Comparison of ENCODE assay signal across 25 cellular contexts in genomic region chr6:12327391-12327790, GRCh38. TPM values are rescaled to one million over a fixed set of nuclear protein-coding genes. Genes with fewer than 3 reads are reported as not detected.
DNase-seq lines count a peak whose midpoint lies in the region; ATAC-seq and TF ChIP-seq lines count a peak whose summit lies in the region.
"Had no signal": no experiment of that assay in that cellular context is flagged by ENCODE, and none has a peak within 500 bp of the region (broad histone marks: within the 10 kb centered on the region; RNA-seq: fewer than 3 reads in every experiment).

No MANE protein-coding gene starts in this region.

- no peak overlapping the region for H3K27ac Mint-ChIP-seq in Caco-2 (ENCODE audit: unreplicated experiment)
- no peak overlapping the region for H3K27ac Mint-ChIP-seq in naive thymus-derived CD8-positive, alpha-beta T cell
- H3K27ac Mint-ChIP-seq: activated CD8-positive, alpha-beta T cell treated with anti-CD3 and anti-CD28 coated beads for 36 hours; activated naive CD4-positive, alpha-beta T cell treated with anti-CD3 and anti-CD28 coated beads, Interleukin-2, amount 50 U/mL, for 24 hours; activated T-cell treated with anti-CD3 and anti-CD28 coated beads, Interleukin-2, amount 50 U/mL, for 24 hours; T-helper 2 cell treated with Interferon-gamma antibody and Interleukin-4, amounts not matched to agents 5 μg/mL and 100 μg/mL, for 36 hours had no signal

- H3K4me1 Mint-ChIP-seq in Caco-2 (ENCODE audit: low read depth, unreplicated experiment), result peaks cover 58% of the 10 kb centered on the region
- peaks cover 0 to 9% (median 4%) of the 10 kb centered on the region in 4 donors for H3K4me1 Mint-ChIP-seq in naive thymus-derived CD8-positive, alpha-beta T cell

- no peaks in the 10 kb centered on the region for H3K9me2 ChIP-seq in SK-N-SH

- H3K4me1 ChIP-seq in SK-N-SH (ENCODE audit: control insufficient read depth in 1 of 2, insufficient read depth in 2 of 2, low read depth in 1 of 2, low read length in 1 of 2) (peaks cover 0 to 19% of the 10 kb centered on the region in 2 experiments; a peak in 1 of 4 replicates), Caco-2 (peaks cover 55% of the 10 kb centered on the region)
- H3K4me1 ChIP-seq: gastroesophageal sphincter, psoas muscle had no signal

- no peak for TF ChIP-seq EP300 in SK-N-SH (IDR thresholded peaks at IDR 0.05; ENCODE audit: borderline replicate concordance in 1 of 2, low read depth in 1 of 2, low read length in 1 of 2)

- TF ChIP-seq CTCF in SK-N-SH (IDR thresholded peaks at IDR 0.05), result no peak
- no peak for TF ChIP-seq CTCF in fibroblast of the aortic adventitia (IDR thresholded peaks at IDR 0.05; ENCODE audit: insufficient read depth, low read length)
- TF ChIP-seq CTCF in Caco-2 (IDR thresholded peaks at IDR 0.05; ENCODE audit: insufficient read depth in 1 of 2, low read depth in 1 of 2, low read length in 1 of 2, severe bottlenecking in 1 of 2, unreplicated experiment in 1 of 2), result no peak

- H3K79me2 ChIP-seq in SK-N-SH (ENCODE audit: insufficient read depth), result no peaks in the 10 kb centered on the region

- intact Hi-C loops in Caco-2 (cut with micrococcal nuclease; ENCODE audit: unreplicated experiment) (no loop called here), cardiac septum (cut with DNase I) (no loop called here)

- H3K9me3 Mint-ChIP-seq in Caco-2 (ENCODE audit: unreplicated experiment), result peaks cover 3% of the 10 kb centered on the region
- H3K9me3 Mint-ChIP-seq in naive thymus-derived CD8-positive, alpha-beta T cell, result no peaks in the 10 kb centered on the region
- H3K9me3 Mint-ChIP-seq: activated CD8-positive, alpha-beta T cell treated with anti-CD3 and anti-CD28 coated beads for 36 hours; activated naive CD4-positive, alpha-beta T cell treated with anti-CD3 and anti-CD28 coated beads, Interleukin-2, amount 50 U/mL, for 24 hours; activated T-cell treated with anti-CD3 and anti-CD28 coated beads, Interleukin-2, amount 50 U/mL, for 24 hours; T-helper 2 cell treated with Interferon-gamma antibody and Interleukin-4, amounts not matched to agents 5 μg/mL and 100 μg/mL, for 36 hours had no signal

- H3K36me3 Mint-ChIP-seq in Caco-2 (ENCODE audit: insufficient read depth, unreplicated experiment), result peaks cover 27% of the 10 kb centered on the region
- no peaks in the 10 kb centered on the region for H3K36me3 Mint-ChIP-seq in naive thymus-derived CD8-positive, alpha-beta T cell

- CTCF ChIA-PET in SK-N-SH (lab: Yijun Ruan, JAX) (no interaction called here), Caco-2 (lab: Charles Lee) (no interaction called here)

- H3K4me3 ChIP-seq in SK-N-SH (ENCODE audit: low read depth in 2 of 2, low read length in 1 of 2) (no peak overlapping the region), fibroblast of the aortic adventitia (ENCODE audit: low read depth, low read length) (no peak overlapping the region), Caco-2 (ENCODE audit: low read depth, low read length) (no peak overlapping the region)
- H3K4me3 ChIP-seq: gastroesophageal sphincter, psoas muscle, spleen, upper lobe of left lung had no signal

- WGBS in SK-N-SH (ENCODE audit: low lambda C conversion rate), result 68% methylated on average over 2 of the region's 2 CpGs

- H3K9me3 ChIP-seq in SK-N-SH (no peaks in the 10 kb centered on the region), Caco-2 (peaks cover 3% of the 10 kb centered on the region; the same call in 1 of the 2 replicates)
- H3K9me3 ChIP-seq: gastroesophageal sphincter, psoas muscle, spleen, upper lobe of left lung had no signal

- H3K4me2 ChIP-seq in SK-N-SH, result no peak overlapping the region
- H3K4me2 ChIP-seq: KMS-11 had no signal

- no peak overlapping the region for H2AFZ ChIP-seq in SK-N-SH (ENCODE audit: low read depth)

- H3K36me3 ChIP-seq in SK-N-SH (replicated peaks in 1 of 2; ENCODE audit: control insufficient read depth in 1 of 2, insufficient read depth in 2 of 2, low read length in 1 of 2), result no peaks in the 10 kb centered on the region
- no peaks in the 10 kb centered on the region for H3K36me3 ChIP-seq in Caco-2 (ENCODE audit: control insufficient read depth, insufficient read depth, low read length)
- H3K36me3 ChIP-seq: brain microvascular endothelial cell, gastroesophageal sphincter, spleen, upper lobe of left lung had no signal

- no peak for TF ChIP-seq RAD21 in SK-N-SH (IDR thresholded peaks at IDR 0.05; ENCODE audit: low read length)

- peak overlapping the region in 1 of 2 experiments; percentile 25; a peak in 1 of 4 replicates for H3K27ac ChIP-seq in SK-N-SH (ENCODE audit: low read depth in 2 of 2, low read length in 1 of 2)
- H3K27ac ChIP-seq: 22Rv1, brain microvascular endothelial cell, gastroesophageal sphincter, KMS-11, psoas muscle, spleen, upper lobe of left lung had no signal

- no peak for DNase-seq in SK-N-SH
- DNase-seq in RPMI7951 (ENCODE audit: low read depth), result peak; percentile 35
- DNase-seq in fibroblast of the aortic adventitia (ENCODE audit: low read depth), result peak; percentile 28
- DNase-seq in Caco-2, result no peak
- DNase-seq in cardiac septum (ENCODE audit: low spot score), result no peak
- DNase-seq in naive thymus-derived CD8-positive, alpha-beta T cell, result no peak
- DNase-seq: activated CD8-positive, alpha-beta T cell treated with anti-CD3 and anti-CD28 coated beads for 36 hours; activated T-cell treated with anti-CD3 and anti-CD28 coated beads, Interleukin-2, amount 50 U/mL, for 24 hours; brain microvascular endothelial cell; C1 segment of cervical spinal cord; DMS153; NCI-H1417; NCI-H526 treated with DMSO at 0.1 percent for 48 hours; psoas muscle; spleen; stimulated activated CD4-positive, alpha-beta T cell treated with anti-CD3 and anti-CD28 coated beads, Interleukin-4, amount 100 ng/mL, for 4 hours; upper lobe of left lung had no signal

- H3K27me3 ChIP-seq in SK-N-SH (ENCODE audit: insufficient read depth) (no peaks in the 10 kb centered on the region), Caco-2 (replicated peaks; ENCODE audit: control insufficient read depth, insufficient read depth, low read length) (no peaks in the 10 kb centered on the region; the same call in 1 of the 2 replicates)
- H3K27me3 ChIP-seq: brain microvascular endothelial cell, gastroesophageal sphincter, spleen, upper lobe of left lung had no signal

- POLR2A ChIA-PET in SK-N-SH (lab: Yijun Ruan, JAX), result no interaction called here
- POLR2A ChIA-PET in Caco-2 (lab: Charles Lee), result no interaction called here
- POLR2A ChIA-PET in naive thymus-derived CD8-positive, alpha-beta T cell (lab: Charles Lee), result no interaction called here

- H3K27me3 Mint-ChIP-seq in Caco-2 (ENCODE audit: insufficient read depth, unreplicated experiment), result no peaks in the 10 kb centered on the region
- peaks cover 0 to 10% (median 5%) of the 10 kb centered on the region in 5 donors for H3K27me3 Mint-ChIP-seq in naive thymus-derived CD8-positive, alpha-beta T cell

- H4K20me1 ChIP-seq in SK-N-SH (ENCODE audit: insufficient read depth), result no peaks in the 10 kb centered on the region

- BruUV-seq in Caco-2 (replicated peaks; lab: Mats Ljungman, UMichigan), result no TSS peak

- no peaks in the 10 kb centered on the region for H3F3A ChIP-seq in SK-N-SH (replicated peaks; ENCODE audit: insufficient read depth)

- no peak overlapping the region for H3K4me3 Mint-ChIP-seq in Caco-2 (ENCODE audit: unreplicated experiment)
- H3K4me3 Mint-ChIP-seq in naive thymus-derived CD8-positive, alpha-beta T cell, result no peak overlapping the region
- H3K4me3 Mint-ChIP-seq: activated CD8-positive, alpha-beta T cell treated with anti-CD3 and anti-CD28 coated beads for 36 hours; activated naive CD4-positive, alpha-beta T cell treated with anti-CD3 and anti-CD28 coated beads, Interleukin-2, amount 50 U/mL, for 24 hours; activated T-cell treated with anti-CD3 and anti-CD28 coated beads, Interleukin-2, amount 50 U/mL, for 24 hours; T-helper 2 cell treated with Interferon-gamma antibody and Interleukin-4, amounts not matched to agents 5 μg/mL and 100 μg/mL, for 36 hours had no signal

- ATAC-seq in SK-N-SH treated with all-trans-retinoic acid at 6 μM for 48 hours (peak; percentile 65), HG02938 (IDR thresholded peaks at IDR 0.05; ENCODE audit: unreplicated experiment) (no peak)
- no peak for ATAC-seq in naive thymus-derived CD8-positive, alpha-beta T cell
- ATAC-seq: activated CD8-positive, alpha-beta T cell treated with anti-CD3 and anti-CD28 coated beads for 36 hours; gastroesophageal sphincter; psoas muscle had no signal

- no peak overlapping the region for H3K9ac ChIP-seq in SK-N-SH
- H3K9ac ChIP-seq: KMS-11 had no signal

TF ChIP-seq in SK-N-SH, 30 proteins besides CTCF, POLR2A, EP300 and RAD21:
- no peak for TF ChIP-seq RFX5 (IDR thresholded peaks at IDR 0.05; ENCODE audit: low read length)
- no peak for TF ChIP-seq FOXM1 (IDR thresholded peaks at IDR 0.05; ENCODE audit: low read depth)
- TF ChIP-seq SMC3 (IDR thresholded peaks at IDR 0.05; ENCODE audit: low read depth, low read length), result no peak
- no peak for TF ChIP-seq GATA2 (CRISPR knock-in tag; IDR thresholded peaks at IDR 0.05)
- no peak for TF ChIP-seq MEF2A (IDR thresholded peaks at IDR 0.05; ENCODE audit: borderline replicate concordance, low read depth)
- TF ChIP-seq USF1 (IDR thresholded peaks at IDR 0.05; ENCODE audit: borderline replicate concordance, low read depth), result no peak

RNA-seq across cellular contexts. Expression of gene EDN1, which starts 37.2 kb away (rescaled TPM):
- 1.3 TPM in 2 replicates for polyA plus RNA-seq in SK-N-SH (2012; rRNA removed)
- polyA plus RNA-seq in SK-N-SH (2012; cell fraction: cytosol; rRNA removed), result 1.5 and 1.6 TPM in 2 replicates
- polyA plus RNA-seq in SK-N-SH (2012; cell fraction: nucleus; rRNA removed), result 1.7 and 3.4 TPM in 2 replicates
- 0.72 and 0.88 TPM in 2 replicates for total RNA-seq in RPMI7951 (2014; rRNA removed; shearing (Covaris generic))
- total RNA-seq in fibroblast of the aortic adventitia (ENCODE audit: low replicate concordance), result 2.3 and 7.4 TPM in 2 replicates
- total RNA-seq in Caco-2 (2022), result 13.5 and 14.0 TPM in 2 replicates
- 5.9 TPM for total RNA-seq in cardiac septum
- total RNA-seq in naive thymus-derived CD8-positive, alpha-beta T cell, result under 1 TPM; 0.47 to 0.74 TPM
- polyA plus RNA-seq in naive thymus-derived CD8-positive, alpha-beta T cell, result not detected
- total RNA-seq: SK-MEL-5 had no signal

Comparison
In these comparisons a context has a peak if more than half of its experiments do, and no peak if none do; other contexts are left out.
1. DNase-seq: peak in RPMI7951 (single experiment) and fibroblast of the aortic adventitia (single experiment); none in SK-N-SH (single experiment), Caco-2 (0 of 2), cardiac septum (single experiment) and naive thymus-derived CD8-positive, alpha-beta T cell (0 of 10).